ENCODE assay signal across 12 cellular contexts in genomic region chr6:157029980-157030690, GRCh38.
DNase-seq lines count a peak whose midpoint lies in the region; ATAC-seq and TF ChIP-seq lines count a peak whose summit lies in the region.
"Had no signal": no experiment of that assay in that cellular context is flagged by ENCODE, and none has a peak within 500 bp of the region (broad histone marks: within the 10 kb centered on the region; RNA-seq: fewer than 3 reads in every experiment).

No MANE protein-coding gene starts in this region.

- no peaks in the 10 kb centered on the region for H3K27me3 Mint-ChIP-seq in CD8-positive, alpha-beta memory T cell
- H3K27me3 Mint-ChIP-seq: activated CD4-positive, alpha-beta memory T cell treated with anti-CD3 and anti-CD28 coated beads for 36 hours had no signal

- intact Hi-C loops in vagina (cut with DNase I), result no loop called here

- H3K4me1 ChIP-seq in vagina, result peaks cover 30% of the 10 kb centered on the region
- peaks cover 24% of the 10 kb centered on the region for H3K4me1 ChIP-seq in CD8-positive, alpha-beta memory T cell (ENCODE audit: insufficient read depth, low read length)

- H3K27ac ChIP-seq in epithelial cell of prostate (peak overlapping the region; percentile 16), vagina (no peak overlapping the region)
- no peak overlapping the region for H3K27ac ChIP-seq in CD8-positive, alpha-beta memory T cell (ENCODE audit: low read depth, low read length)
- H3K27ac ChIP-seq: esophagus muscularis mucosa, skin epidermis had no signal

- TF ChIP-seq CTCF in vagina (IDR thresholded peaks at IDR 0.05), result no peak

- POLR2A ChIA-PET in CD8-positive, alpha-beta memory T cell (lab: Charles Lee), result no interaction called here

- peaks cover 40 to 65% (median 58%) of the 10 kb centered on the region in 3 donors for H3K4me1 Mint-ChIP-seq in CD8-positive, alpha-beta memory T cell

- H3K36me3 Mint-ChIP-seq in CD8-positive, alpha-beta memory T cell, result peaks cover 0 to 3% (median 2%) of the 10 kb centered on the region in 3 donors
- H3K36me3 Mint-ChIP-seq: activated CD4-positive, alpha-beta memory T cell treated with anti-CD3 and anti-CD28 coated beads for 36 hours; natural killer cell had no signal

- CTCF ChIA-PET in CD8-positive, alpha-beta memory T cell (lab: Charles Lee), result interaction anchor here (0.9 kb wide), 1 partner anchor 17 kb away, joined by 4 read pairs; no protein-coding TSS in a partner anchor

- H3K36me3 ChIP-seq in vagina, result no peaks in the 10 kb centered on the region
- no peaks in the 10 kb centered on the region for H3K36me3 ChIP-seq in CD8-positive, alpha-beta memory T cell (ENCODE audit: insufficient read depth, low read length)
- H3K36me3 ChIP-seq: esophagus muscularis mucosa had no signal

- no peak overlapping the region for H3K4me3 Mint-ChIP-seq in CD8-positive, alpha-beta memory T cell
- H3K4me3 Mint-ChIP-seq: activated CD4-positive, alpha-beta memory T cell treated with anti-CD3 and anti-CD28 coated beads for 36 hours; natural killer cell had no signal

- H3K27me3 ChIP-seq in vagina, result no peaks in the 10 kb centered on the region
- no peaks in the 10 kb centered on the region for H3K27me3 ChIP-seq in CD8-positive, alpha-beta memory T cell (ENCODE audit: insufficient read depth, low read length, poor library complexity, severe bottlenecking)
- H3K27me3 ChIP-seq: esophagus muscularis mucosa had no signal

- DNase-seq in epithelial cell of prostate (ENCODE audit: low read depth, low spot score) (no peak), NCI-H2227 treated with DMSO at 0.1 percent for 48 hours (lab: John Stamatoyannopoulos, UW) (no peak), vagina (ENCODE audit: extremely low spot score in 2 of 2) (no peak)
- DNase-seq in CD8-positive, alpha-beta memory T cell, result no peak
- DNase-seq: activated CD4-positive, alpha-beta memory T cell treated with anti-CD3 and anti-CD28 coated beads for 36 hours; MM.1S; natural killer cell had no signal

- no peak overlapping the region for H3K27ac Mint-ChIP-seq in CD8-positive, alpha-beta memory T cell
- H3K27ac Mint-ChIP-seq: activated CD4-positive, alpha-beta memory T cell treated with anti-CD3 and anti-CD28 coated beads for 36 hours had no signal

- ATAC-seq in GM18861 (IDR thresholded peaks at IDR 0.05; ENCODE audit: unreplicated experiment) (peak; percentile 77), GM21423 (IDR thresholded peaks at IDR 0.05; ENCODE audit: unreplicated experiment) (peak; percentile 51), HG03354 (IDR thresholded peaks at IDR 0.05; ENCODE audit: poor library complexity, severe bottlenecking, unreplicated experiment) (peak; percentile 72)
- ATAC-seq: natural killer cell had no signal

- no peak overlapping the region for H3K4me3 ChIP-seq in vagina
- no peak overlapping the region for H3K4me3 ChIP-seq in CD8-positive, alpha-beta memory T cell (ENCODE audit: low read length)
- H3K4me3 ChIP-seq: esophagus muscularis mucosa, skin epidermis had no signal

- no peaks in the 10 kb centered on the region for H3K9me3 ChIP-seq in vagina
- no peaks in the 10 kb centered on the region for H3K9me3 ChIP-seq in CD8-positive, alpha-beta memory T cell (ENCODE audit: low read length)
- H3K9me3 ChIP-seq: esophagus muscularis mucosa had no signal

- no peak for TF ChIP-seq POLR2A in vagina (IDR thresholded peaks at IDR 0.05)

- H3K9me3 Mint-ChIP-seq in CD8-positive, alpha-beta memory T cell, result no peaks in the 10 kb centered on the region
- H3K9me3 Mint-ChIP-seq: natural killer cell had no signal
